In genomic region chr2:89784960-89785359, GRCh38 we compare ENCODE assay signal across 20 cellular contexts.
"Had no signal": no experiment of that assay in that cellular context is flagged by ENCODE, and none has a peak within 500 bp of the region (broad histone marks: within the 10 kb centered on the region; RNA-seq: fewer than 3 reads in every experiment).

No MANE protein-coding gene starts in this region.

- H3K27ac ChIP-seq: colonic mucosa, esophagus muscularis mucosa, foreskin keratinocyte, gastroesophageal sphincter, heart left ventricle, hepatocyte, left lung, lower lobe of right lung had no signal

- H3K4me1 Mint-ChIP-seq: immature natural killer cell, mesothelial cell of epicardium, naive B cell had no signal

- H3K27ac Mint-ChIP-seq: dendritic cell treated with granulocyte-macrophage colony-stimulating factor and Interleukin-4, amounts not matched to agents 40 ng/mL and 50 ng/mL, for 4 days; effector memory CD8-positive, alpha-beta T cell; immature natural killer cell; mesothelial cell of epicardium; naive B cell had no signal

- H3K4me3 ChIP-seq: colonic mucosa, esophagus muscularis mucosa, gastroesophageal sphincter, heart left ventricle, hepatocyte, left lung, lower lobe of right lung, mucosa of descending colon had no signal

- H3K27me3 ChIP-seq: colonic mucosa, esophagus muscularis mucosa, foreskin keratinocyte, gastroesophageal sphincter, heart left ventricle, hepatocyte, left lung had no signal

- H3K4me1 ChIP-seq: colonic mucosa, esophagus muscularis mucosa, foreskin keratinocyte, gastroesophageal sphincter, heart left ventricle, left lung, lower lobe of right lung had no signal

- H3K27me3 Mint-ChIP-seq: dendritic cell treated with granulocyte-macrophage colony-stimulating factor and Interleukin-4, amounts not matched to agents 40 ng/mL and 50 ng/mL, for 4 days; effector memory CD8-positive, alpha-beta T cell; naive B cell had no signal

- H3K36me3 ChIP-seq: colonic mucosa, esophagus muscularis mucosa, gastroesophageal sphincter, heart left ventricle, left lung, lower lobe of right lung had no signal

- DNase-seq: colonic mucosa; cortex of kidney; effector CD8-positive, alpha-beta T cell; effector memory CD8-positive, alpha-beta T cell; foreskin keratinocyte; heart left ventricle; hypothalamus; immature natural killer cell; left cardiac atrium; left lung; left ventricle myocardium superior; lower lobe of right lung; mesenchymal stem cell; mucosa of descending colon; naive B cell had no signal

- H3K4me3 Mint-ChIP-seq: dendritic cell treated with granulocyte-macrophage colony-stimulating factor and Interleukin-4, amounts not matched to agents 40 ng/mL and 50 ng/mL, for 4 days; effector memory CD8-positive, alpha-beta T cell; immature natural killer cell; mesothelial cell of epicardium; naive B cell had no signal
